Comparison of ENCODE assay signal across 1 cellular context in the genomic region with DNA sequence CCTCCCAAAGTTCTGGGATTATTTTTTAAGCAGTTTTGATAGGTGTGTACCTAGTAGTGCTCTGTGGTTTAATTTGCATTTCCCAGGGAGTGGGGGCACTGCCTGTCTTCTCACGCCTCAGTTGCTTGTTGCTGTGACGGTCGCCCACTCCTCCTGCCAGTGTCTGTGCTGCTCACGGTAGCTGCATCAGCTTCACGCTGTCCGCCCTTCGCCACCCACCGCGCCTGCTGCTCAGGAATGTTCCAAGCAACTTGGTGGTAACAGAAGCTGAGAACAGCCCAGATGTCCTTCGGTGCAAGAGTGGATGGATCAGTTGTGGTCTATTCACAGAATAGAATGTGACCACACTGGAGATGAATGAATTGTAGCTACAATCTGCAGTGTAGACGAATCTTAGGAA.
TF ChIP-seq lines count a peak whose summit lies in the region.

No MANE protein-coding gene starts in this region.

TF ChIP-seq in GM23338, 12 proteins besides CTCF, POLR2A, EP300 and RAD21:
- TF ChIP-seq NANOG (IDR thresholded peaks at IDR 0.05; ENCODE audit: borderline replicate concordance), result no peak
- TF ChIP-seq POLR2AphosphoS5 (IDR thresholded peaks at IDR 0.05; ENCODE audit: low read depth), result no peak
- no peak for TF ChIP-seq CREB1 (CRISPR knock-in tag; IDR thresholded peaks at IDR 0.05; ENCODE audit: low read depth)
- TF ChIP-seq EZH2 (IDR thresholded peaks at IDR 0.05; ENCODE audit: low read depth, unreplicated experiment), result no peak
- TF ChIP-seq REST (IDR thresholded peaks at IDR 0.05; ENCODE audit: unreplicated experiment), result no peak
